8 cellular contexts compared by ENCODE assay signal in genomic region chr22:31488346-31488883, GRCh38. TPM values are rescaled to one million over a fixed set of nuclear protein-coding genes. Genes with fewer than 3 reads are reported as not detected.
DNase-seq lines count a peak whose midpoint lies in the region; ATAC-seq and TF ChIP-seq lines count a peak whose summit lies in the region.

No MANE protein-coding gene starts in this region.

- no peaks in the 10 kb centered on the region for H3K27me3 Mint-ChIP-seq in nephron (ENCODE audit: low read depth)

- peaks cover 35% of the 10 kb centered on the region for H3K36me3 Mint-ChIP-seq in nephron (ENCODE audit: low read depth)

- peaks cover 52% of the 10 kb centered on the region for H3K79me2 ChIP-seq in KMS-11 (ENCODE audit: insufficient read depth, low read depth)

- no peaks in the 10 kb centered on the region for H3K9me3 Mint-ChIP-seq in nephron

- H3K36me3 ChIP-seq in KMS-11 (ENCODE audit: insufficient read depth): peaks cover 1% of the 10 kb centered on the region; the same call in 1 of the 2 replicates

- no peak overlapping the region for H3K4me3 ChIP-seq in KMS-11 (IDR thresholded peaks at IDR 0.05; ENCODE audit: insufficient read depth, low read depth, low read length)
- H3K4me3 ChIP-seq in choroid plexus epithelial cell (ENCODE audit: low read depth, low read length): peak overlapping the region; percentile 97

- peak overlapping the region; percentile 39 for H3K4me2 ChIP-seq in KMS-11

- no peak overlapping the region for H2AFZ ChIP-seq in KMS-11 (ENCODE audit: low read depth)

- no peak for TF ChIP-seq CTCF in C4-2B (conservative IDR thresholded peaks at IDR 0.05)
- no peak for TF ChIP-seq CTCF in KMS-11 (conservative IDR thresholded peaks at IDR 0.05; ENCODE audit: low read depth, low read length)
- no peak for TF ChIP-seq CTCF in choroid plexus epithelial cell (conservative IDR thresholded peaks at IDR 0.05; ENCODE audit: low read depth, low read length)
- no peak for TF ChIP-seq CTCF in nephron (IDR thresholded peaks at IDR 0.05; ENCODE audit: unreplicated experiment in 3 of 3)

- ATAC-seq in GM18858 (IDR thresholded peaks at IDR 0.05; ENCODE audit: unreplicated experiment): no peak

- peak overlapping the region; percentile 94 to 97 (median 95) for H3K27ac Mint-ChIP-seq in nephron

- no peaks in the 10 kb centered on the region for H3K27me3 ChIP-seq in KMS-11 (ENCODE audit: insufficient read depth, low read depth)

- peak overlapping the region; percentile 95; the same call in 1 of the 2 replicates for H3K9ac ChIP-seq in KMS-11

- no peaks in the 10 kb centered on the region for H4K20me1 ChIP-seq in KMS-11 (ENCODE audit: insufficient read depth)

- peaks cover 20% of the 10 kb centered on the region for H3K4me1 Mint-ChIP-seq in nephron

- peak overlapping the region; percentile 92 for H3K27ac ChIP-seq in C4-2B
- H3K27ac ChIP-seq in KMS-11: peak overlapping the region; percentile 10; the same call in 1 of the 2 replicates

- H3K4me1 ChIP-seq in KMS-11 (ENCODE audit: low read depth, poor library complexity, severe bottlenecking): peaks cover 29% of the 10 kb centered on the region

- no peak for DNase-seq in choroid plexus epithelial cell (ENCODE audit: low read depth)
- no peak for DNase-seq in mesenteric fat pad (ENCODE audit: low spot score)
- DNase-seq in stimulated activated CD4-positive, alpha-beta T cell treated with anti-CD3 and anti-CD28 coated beads, Interleukin-1b, Interleukin-23, amount 100 ng/mL, for 48 hours: no peak
- DNase-seq in HT-29 (ENCODE audit: low spot score): no peak

- H3K4me3 Mint-ChIP-seq in nephron: peak overlapping the region; percentile 81 to 94 (median 91)

RNA-seq across cellular contexts. Expression of gene EIF4ENIF1, which starts 1.2 kb away (rescaled TPM):
- total RNA-seq in mesenteric fat pad: 23.8 TPM
- total RNA-seq in HT-29 (2014; rRNA removed; shearing (Covaris generic)): 3.9 and 4.3 TPM in 2 replicates

RNA-seq across cellular contexts. Expression of gene SFI1, which starts 7.9 kb away (rescaled TPM):
- 22.5 TPM for total RNA-seq in mesenteric fat pad
- total RNA-seq in HT-29 (2014; rRNA removed; shearing (Covaris generic)): 20.5 and 26.1 TPM in 2 replicates
